1 cellular context compared by ENCODE assay signal in the genomic region with DNA sequence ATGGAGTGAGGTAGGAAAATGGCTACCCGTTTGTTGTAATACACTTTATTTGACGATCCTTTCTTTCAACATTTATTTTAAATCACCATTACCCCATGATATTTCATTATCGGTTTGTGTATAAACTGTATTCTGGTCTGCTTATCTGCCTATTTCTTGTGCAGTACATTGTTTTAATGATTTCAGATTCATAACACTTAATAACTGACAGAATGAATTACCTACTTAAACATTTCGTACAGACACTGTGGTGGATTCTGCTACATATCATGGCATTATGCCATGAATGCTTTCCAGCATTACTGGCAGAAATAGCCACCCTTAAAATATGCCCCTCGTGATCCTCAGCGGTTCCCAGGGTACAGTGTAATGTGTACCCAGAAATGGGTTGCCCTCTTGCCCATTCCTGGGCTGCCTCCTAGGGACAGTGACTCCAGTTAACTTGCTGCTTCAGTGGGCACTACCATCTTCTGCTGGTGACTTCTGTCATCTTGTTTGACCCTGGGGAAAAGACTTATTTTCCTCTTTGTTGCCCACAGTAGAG.
TF ChIP-seq lines count a peak whose summit lies in the region.

No MANE protein-coding gene starts in this region.

TF ChIP-seq in WTC11, 78 proteins besides CTCF, POLR2A, EP300 and RAD21 (continued from another document):
- TF ChIP-seq, protein P1, sequence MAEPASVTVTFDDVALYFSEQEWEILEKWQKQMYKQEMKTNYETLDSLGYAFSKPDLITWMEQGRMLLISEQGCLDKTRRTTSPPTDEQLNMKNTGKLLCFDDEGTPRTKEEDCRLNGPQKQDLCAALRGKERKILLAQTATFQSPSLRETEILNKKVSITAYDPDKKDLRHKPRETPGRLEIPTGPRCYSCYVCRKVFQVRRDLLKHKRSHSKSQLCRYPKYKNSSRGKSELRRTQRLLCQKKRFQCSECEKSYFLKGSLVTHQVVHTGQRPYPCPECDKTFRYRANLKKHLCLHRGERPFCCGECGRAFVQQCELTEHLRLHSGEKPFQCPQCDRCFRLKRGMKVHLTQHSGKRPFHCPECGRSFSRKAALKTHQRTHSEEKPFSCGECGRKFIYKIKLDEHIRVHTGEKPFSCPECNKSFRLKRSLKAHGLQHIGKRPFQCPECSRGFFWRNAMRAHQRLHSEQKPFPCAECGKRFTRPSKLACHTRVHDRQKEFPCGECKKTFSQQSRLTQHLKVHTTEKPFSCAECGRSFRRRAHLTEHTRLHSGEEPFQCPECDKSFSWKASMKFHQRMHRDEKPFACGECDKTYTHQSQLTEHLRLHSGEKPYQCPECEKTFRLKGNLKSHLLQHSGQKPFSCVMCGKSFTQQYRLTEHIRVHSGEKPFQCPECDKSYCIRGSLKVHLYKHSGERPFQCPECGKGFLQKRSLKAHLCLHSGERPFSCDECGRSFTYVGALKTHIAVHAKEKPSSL (CRISPR knock-in tag; conservative IDR thresholded peaks at IDR 0.05): no peak
- TF ChIP-seq, protein P2, sequence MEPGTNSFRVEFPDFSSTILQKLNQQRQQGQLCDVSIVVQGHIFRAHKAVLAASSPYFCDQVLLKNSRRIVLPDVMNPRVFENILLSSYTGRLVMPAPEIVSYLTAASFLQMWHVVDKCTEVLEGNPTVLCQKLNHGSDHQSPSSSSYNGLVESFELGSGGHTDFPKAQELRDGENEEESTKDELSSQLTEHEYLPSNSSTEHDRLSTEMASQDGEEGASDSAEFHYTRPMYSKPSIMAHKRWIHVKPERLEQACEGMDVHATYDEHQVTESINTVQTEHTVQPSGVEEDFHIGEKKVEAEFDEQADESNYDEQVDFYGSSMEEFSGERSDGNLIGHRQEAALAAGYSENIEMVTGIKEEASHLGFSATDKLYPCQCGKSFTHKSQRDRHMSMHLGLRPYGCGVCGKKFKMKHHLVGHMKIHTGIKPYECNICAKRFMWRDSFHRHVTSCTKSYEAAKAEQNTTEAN (CRISPR knock-in tag; IDR thresholded peaks at IDR 0.05): no peak
- TF ChIP-seq, protein P3, sequence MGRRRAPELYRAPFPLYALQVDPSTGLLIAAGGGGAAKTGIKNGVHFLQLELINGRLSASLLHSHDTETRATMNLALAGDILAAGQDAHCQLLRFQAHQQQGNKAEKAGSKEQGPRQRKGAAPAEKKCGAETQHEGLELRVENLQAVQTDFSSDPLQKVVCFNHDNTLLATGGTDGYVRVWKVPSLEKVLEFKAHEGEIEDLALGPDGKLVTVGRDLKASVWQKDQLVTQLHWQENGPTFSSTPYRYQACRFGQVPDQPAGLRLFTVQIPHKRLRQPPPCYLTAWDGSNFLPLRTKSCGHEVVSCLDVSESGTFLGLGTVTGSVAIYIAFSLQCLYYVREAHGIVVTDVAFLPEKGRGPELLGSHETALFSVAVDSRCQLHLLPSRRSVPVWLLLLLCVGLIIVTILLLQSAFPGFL (CRISPR knock-in tag; IDR thresholded peaks at IDR 0.05; ENCODE audit: borderline replicate concordance): no peak
- TF ChIP-seq, protein P4, sequence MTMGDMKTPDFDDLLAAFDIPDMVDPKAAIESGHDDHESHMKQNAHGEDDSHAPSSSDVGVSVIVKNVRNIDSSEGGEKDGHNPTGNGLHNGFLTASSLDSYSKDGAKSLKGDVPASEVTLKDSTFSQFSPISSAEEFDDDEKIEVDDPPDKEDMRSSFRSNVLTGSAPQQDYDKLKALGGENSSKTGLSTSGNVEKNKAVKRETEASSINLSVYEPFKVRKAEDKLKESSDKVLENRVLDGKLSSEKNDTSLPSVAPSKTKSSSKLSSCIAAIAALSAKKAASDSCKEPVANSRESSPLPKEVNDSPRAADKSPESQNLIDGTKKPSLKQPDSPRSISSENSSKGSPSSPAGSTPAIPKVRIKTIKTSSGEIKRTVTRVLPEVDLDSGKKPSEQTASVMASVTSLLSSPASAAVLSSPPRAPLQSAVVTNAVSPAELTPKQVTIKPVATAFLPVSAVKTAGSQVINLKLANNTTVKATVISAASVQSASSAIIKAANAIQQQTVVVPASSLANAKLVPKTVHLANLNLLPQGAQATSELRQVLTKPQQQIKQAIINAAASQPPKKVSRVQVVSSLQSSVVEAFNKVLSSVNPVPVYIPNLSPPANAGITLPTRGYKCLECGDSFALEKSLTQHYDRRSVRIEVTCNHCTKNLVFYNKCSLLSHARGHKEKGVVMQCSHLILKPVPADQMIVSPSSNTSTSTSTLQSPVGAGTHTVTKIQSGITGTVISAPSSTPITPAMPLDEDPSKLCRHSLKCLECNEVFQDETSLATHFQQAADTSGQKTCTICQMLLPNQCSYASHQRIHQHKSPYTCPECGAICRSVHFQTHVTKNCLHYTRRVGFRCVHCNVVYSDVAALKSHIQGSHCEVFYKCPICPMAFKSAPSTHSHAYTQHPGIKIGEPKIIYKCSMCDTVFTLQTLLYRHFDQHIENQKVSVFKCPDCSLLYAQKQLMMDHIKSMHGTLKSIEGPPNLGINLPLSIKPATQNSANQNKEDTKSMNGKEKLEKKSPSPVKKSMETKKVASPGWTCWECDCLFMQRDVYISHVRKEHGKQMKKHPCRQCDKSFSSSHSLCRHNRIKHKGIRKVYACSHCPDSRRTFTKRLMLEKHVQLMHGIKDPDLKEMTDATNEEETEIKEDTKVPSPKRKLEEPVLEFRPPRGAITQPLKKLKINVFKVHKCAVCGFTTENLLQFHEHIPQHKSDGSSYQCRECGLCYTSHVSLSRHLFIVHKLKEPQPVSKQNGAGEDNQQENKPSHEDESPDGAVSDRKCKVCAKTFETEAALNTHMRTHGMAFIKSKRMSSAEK (CRISPR knock-in tag; IDR thresholded peaks at IDR 0.05; ENCODE audit: borderline replicate concordance): no peak
- TF ChIP-seq ESRRA (CRISPR knock-in tag; IDR thresholded peaks at IDR 0.05; ENCODE audit: borderline replicate concordance) (no peak), RELA (CRISPR knock-in tag; IDR thresholded peaks at IDR 0.05; ENCODE audit: borderline replicate concordance) (no peak), OVOL2 (CRISPR knock-in tag; IDR thresholded peaks at IDR 0.05; ENCODE audit: borderline replicate concordance) (no peak), GTF2I (CRISPR knock-in tag; conservative IDR thresholded peaks at IDR 0.05) (no peak), ZNF671 (CRISPR knock-in tag; IDR thresholded peaks at IDR 0.05) (no peak), SP1 (CRISPR knock-in tag; conservative IDR thresholded peaks at IDR 0.05) (no peak), ZNF219 (CRISPR knock-in tag; IDR thresholded peaks at IDR 0.05; ENCODE audit: borderline replicate concordance) (no peak)
- TF ChIP-seq, protein P5, sequence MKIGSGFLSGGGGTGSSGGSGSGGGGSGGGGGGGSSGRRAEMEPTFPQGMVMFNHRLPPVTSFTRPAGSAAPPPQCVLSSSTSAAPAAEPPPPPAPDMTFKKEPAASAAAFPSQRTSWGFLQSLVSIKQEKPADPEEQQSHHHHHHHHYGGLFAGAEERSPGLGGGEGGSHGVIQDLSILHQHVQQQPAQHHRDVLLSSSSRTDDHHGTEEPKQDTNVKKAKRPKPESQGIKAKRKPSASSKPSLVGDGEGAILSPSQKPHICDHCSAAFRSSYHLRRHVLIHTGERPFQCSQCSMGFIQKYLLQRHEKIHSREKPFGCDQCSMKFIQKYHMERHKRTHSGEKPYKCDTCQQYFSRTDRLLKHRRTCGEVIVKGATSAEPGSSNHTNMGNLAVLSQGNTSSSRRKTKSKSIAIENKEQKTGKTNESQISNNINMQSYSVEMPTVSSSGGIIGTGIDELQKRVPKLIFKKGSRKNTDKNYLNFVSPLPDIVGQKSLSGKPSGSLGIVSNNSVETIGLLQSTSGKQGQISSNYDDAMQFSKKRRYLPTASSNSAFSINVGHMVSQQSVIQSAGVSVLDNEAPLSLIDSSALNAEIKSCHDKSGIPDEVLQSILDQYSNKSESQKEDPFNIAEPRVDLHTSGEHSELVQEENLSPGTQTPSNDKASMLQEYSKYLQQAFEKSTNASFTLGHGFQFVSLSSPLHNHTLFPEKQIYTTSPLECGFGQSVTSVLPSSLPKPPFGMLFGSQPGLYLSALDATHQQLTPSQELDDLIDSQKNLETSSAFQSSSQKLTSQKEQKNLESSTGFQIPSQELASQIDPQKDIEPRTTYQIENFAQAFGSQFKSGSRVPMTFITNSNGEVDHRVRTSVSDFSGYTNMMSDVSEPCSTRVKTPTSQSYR (CRISPR knock-in tag; IDR thresholded peaks at IDR 0.05): no peak
- TF ChIP-seq, protein P6, sequence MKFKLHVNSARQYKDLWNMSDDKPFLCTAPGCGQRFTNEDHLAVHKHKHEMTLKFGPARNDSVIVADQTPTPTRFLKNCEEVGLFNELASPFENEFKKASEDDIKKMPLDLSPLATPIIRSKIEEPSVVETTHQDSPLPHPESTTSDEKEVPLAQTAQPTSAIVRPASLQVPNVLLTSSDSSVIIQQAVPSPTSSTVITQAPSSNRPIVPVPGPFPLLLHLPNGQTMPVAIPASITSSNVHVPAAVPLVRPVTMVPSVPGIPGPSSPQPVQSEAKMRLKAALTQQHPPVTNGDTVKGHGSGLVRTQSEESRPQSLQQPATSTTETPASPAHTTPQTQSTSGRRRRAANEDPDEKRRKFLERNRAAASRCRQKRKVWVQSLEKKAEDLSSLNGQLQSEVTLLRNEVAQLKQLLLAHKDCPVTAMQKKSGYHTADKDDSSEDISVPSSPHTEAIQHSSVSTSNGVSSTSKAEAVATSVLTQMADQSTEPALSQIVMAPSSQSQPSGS (CRISPR knock-in tag; IDR thresholded peaks at IDR 0.05; ENCODE audit: borderline replicate concordance, low read depth): no peak
- TF ChIP-seq, protein P7, sequence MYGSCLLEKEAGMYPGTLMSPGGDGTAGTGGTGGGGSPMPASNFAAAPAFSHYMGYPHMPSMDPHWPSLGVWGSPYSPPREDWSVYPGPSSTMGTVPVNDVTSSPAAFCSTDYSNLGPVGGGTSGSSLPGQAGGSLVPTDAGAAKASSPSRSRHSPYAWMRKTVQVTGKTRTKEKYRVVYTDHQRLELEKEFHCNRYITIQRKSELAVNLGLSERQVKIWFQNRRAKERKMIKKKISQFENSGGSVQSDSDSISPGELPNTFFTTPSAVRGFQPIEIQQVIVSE (CRISPR knock-in tag; IDR thresholded peaks at IDR 0.05; ENCODE audit: borderline replicate concordance): no peak
- TF ChIP-seq, protein P8, sequence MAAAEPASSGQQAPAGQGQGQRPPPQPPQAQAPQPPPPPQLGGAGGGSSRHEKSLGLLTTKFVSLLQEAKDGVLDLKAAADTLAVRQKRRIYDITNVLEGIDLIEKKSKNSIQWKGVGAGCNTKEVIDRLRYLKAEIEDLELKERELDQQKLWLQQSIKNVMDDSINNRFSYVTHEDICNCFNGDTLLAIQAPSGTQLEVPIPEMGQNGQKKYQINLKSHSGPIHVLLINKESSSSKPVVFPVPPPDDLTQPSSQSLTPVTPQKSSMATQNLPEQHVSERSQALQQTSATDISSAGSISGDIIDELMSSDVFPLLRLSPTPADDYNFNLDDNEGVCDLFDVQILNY (CRISPR knock-in tag; IDR thresholded peaks at IDR 0.05): no peak
